1 cellular context compared by ENCODE assay signal in the genomic region with DNA sequence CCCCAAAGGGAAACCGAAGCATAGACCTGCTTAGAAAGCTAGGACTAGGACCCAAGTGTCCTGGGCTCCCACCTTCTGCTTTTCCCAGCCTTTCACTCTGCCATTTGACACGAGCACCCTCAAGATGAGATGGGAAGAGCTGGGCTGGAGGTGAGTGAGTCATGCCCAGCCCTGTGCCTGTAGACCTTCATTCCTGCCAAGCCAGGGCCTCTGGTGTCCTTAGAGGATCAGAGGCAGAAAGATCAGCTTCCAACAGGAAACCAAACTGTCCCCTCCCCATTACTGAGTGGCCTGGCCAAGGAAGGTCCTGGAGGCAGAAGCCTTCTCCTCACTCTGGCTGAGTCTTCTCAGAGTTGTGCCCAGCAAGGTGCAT.
TF ChIP-seq lines count a peak whose summit lies in the region.

No MANE protein-coding gene starts in this region.

TF ChIP-seq in HepG2, 621 proteins besides CTCF, POLR2A, EP300 and RAD21:
- TF ChIP-seq, protein P1, sequence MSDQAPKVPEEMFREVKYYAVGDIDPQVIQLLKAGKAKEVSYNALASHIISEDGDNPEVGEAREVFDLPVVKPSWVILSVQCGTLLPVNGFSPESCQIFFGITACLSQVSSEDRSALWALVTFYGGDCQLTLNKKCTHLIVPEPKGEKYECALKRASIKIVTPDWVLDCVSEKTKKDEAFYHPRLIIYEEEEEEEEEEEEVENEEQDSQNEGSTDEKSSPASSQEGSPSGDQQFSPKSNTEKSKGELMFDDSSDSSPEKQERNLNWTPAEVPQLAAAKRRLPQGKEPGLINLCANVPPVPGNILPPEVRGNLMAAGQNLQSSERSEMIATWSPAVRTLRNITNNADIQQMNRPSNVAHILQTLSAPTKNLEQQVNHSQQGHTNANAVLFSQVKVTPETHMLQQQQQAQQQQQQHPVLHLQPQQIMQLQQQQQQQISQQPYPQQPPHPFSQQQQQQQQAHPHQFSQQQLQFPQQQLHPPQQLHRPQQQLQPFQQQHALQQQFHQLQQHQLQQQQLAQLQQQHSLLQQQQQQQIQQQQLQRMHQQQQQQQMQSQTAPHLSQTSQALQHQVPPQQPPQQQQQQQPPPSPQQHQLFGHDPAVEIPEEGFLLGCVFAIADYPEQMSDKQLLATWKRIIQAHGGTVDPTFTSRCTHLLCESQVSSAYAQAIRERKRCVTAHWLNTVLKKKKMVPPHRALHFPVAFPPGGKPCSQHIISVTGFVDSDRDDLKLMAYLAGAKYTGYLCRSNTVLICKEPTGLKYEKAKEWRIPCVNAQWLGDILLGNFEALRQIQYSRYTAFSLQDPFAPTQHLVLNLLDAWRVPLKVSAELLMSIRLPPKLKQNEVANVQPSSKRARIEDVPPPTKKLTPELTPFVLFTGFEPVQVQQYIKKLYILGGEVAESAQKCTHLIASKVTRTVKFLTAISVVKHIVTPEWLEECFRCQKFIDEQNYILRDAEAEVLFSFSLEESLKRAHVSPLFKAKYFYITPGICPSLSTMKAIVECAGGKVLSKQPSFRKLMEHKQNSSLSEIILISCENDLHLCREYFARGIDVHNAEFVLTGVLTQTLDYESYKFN (CRISPR knock-in tag; conservative IDR thresholded peaks at IDR 0.05) = no peak
- TF ChIP-seq ZNF30 (CRISPR knock-in tag; IDR thresholded peaks at IDR 0.05) (no peak), ZNF136 (CRISPR knock-in tag; IDR thresholded peaks at IDR 0.05; ENCODE audit: low read depth) (no peak), ZKSCAN5 (CRISPR knock-in tag; IDR thresholded peaks at IDR 0.05) (no peak), NR2F6 (IDR thresholded peaks at IDR 0.05) (no peak), NR2F6 (CRISPR knock-in tag; IDR thresholded peaks at IDR 0.05) (no peak), ZNF83 (CRISPR knock-in tag; IDR thresholded peaks at IDR 0.05; ENCODE audit: borderline replicate concordance) (no peak), ESRRA (CRISPR knock-in tag; IDR thresholded peaks at IDR 0.05; ENCODE audit: low read depth) (no peak), ZKSCAN8 (CRISPR knock-in tag; IDR thresholded peaks at IDR 0.05; ENCODE audit: borderline replicate concordance) (no peak), ZNF724P (CRISPR knock-in tag; IDR thresholded peaks at IDR 0.05; ENCODE audit: borderline replicate concordance) (no peak), ELF4 (CRISPR knock-in tag; IDR thresholded peaks at IDR 0.05; ENCODE audit: borderline replicate concordance) (no peak), ZFP36 (IDR thresholded peaks at IDR 0.05; ENCODE audit: borderline replicate concordance, low read depth, low read length, partially characterized antibody) (no peak), KAT2B (IDR thresholded peaks at IDR 0.05; ENCODE audit: borderline replicate concordance, low read depth, low read length) (no peak), ATF1 (CRISPR knock-in tag; IDR thresholded peaks at IDR 0.05) (no peak), HMG20B (CRISPR knock-in tag; conservative IDR thresholded peaks at IDR 0.05) (no peak)
- TF ChIP-seq, protein P2, sequence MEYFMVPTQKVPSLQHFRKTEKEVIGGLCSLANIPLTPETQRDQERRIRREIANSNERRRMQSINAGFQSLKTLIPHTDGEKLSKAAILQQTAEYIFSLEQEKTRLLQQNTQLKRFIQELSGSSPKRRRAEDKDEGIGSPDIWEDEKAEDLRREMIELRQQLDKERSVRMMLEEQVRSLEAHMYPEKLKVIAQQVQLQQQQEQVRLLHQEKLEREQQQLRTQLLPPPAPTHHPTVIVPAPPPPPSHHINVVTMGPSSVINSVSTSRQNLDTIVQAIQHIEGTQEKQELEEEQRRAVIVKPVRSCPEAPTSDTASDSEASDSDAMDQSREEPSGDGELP (IDR thresholded peaks at IDR 0.05; ENCODE audit: borderline replicate concordance, low read depth) = no peak
- TF ChIP-seq, protein P3, sequence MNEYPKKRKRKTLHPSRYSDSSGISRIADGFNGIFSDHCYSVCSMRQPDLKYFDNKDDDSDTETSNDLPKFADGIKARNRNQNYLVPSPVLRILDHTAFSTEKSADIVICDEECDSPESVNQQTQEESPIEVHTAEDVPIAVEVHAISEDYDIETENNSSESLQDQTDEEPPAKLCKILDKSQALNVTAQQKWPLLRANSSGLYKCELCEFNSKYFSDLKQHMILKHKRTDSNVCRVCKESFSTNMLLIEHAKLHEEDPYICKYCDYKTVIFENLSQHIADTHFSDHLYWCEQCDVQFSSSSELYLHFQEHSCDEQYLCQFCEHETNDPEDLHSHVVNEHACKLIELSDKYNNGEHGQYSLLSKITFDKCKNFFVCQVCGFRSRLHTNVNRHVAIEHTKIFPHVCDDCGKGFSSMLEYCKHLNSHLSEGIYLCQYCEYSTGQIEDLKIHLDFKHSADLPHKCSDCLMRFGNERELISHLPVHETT (CRISPR knock-in tag; conservative IDR thresholded peaks at IDR 0.05) = no peak
- TF ChIP-seq, protein P4, sequence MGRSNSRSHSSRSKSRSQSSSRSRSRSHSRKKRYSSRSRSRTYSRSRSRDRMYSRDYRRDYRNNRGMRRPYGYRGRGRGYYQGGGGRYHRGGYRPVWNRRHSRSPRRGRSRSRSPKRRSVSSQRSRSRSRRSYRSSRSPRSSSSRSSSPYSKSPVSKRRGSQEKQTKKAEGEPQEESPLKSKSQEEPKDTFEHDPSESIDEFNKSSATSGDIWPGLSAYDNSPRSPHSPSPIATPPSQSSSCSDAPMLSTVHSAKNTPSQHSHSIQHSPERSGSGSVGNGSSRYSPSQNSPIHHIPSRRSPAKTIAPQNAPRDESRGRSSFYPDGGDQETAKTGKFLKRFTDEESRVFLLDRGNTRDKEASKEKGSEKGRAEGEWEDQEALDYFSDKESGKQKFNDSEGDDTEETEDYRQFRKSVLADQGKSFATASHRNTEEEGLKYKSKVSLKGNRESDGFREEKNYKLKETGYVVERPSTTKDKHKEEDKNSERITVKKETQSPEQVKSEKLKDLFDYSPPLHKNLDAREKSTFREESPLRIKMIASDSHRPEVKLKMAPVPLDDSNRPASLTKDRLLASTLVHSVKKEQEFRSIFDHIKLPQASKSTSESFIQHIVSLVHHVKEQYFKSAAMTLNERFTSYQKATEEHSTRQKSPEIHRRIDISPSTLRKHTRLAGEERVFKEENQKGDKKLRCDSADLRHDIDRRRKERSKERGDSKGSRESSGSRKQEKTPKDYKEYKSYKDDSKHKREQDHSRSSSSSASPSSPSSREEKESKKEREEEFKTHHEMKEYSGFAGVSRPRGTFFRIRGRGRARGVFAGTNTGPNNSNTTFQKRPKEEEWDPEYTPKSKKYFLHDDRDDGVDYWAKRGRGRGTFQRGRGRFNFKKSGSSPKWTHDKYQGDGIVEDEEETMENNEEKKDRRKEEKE (IDR thresholded peaks at IDR 0.05) = no peak
- TF ChIP-seq, protein P5, sequence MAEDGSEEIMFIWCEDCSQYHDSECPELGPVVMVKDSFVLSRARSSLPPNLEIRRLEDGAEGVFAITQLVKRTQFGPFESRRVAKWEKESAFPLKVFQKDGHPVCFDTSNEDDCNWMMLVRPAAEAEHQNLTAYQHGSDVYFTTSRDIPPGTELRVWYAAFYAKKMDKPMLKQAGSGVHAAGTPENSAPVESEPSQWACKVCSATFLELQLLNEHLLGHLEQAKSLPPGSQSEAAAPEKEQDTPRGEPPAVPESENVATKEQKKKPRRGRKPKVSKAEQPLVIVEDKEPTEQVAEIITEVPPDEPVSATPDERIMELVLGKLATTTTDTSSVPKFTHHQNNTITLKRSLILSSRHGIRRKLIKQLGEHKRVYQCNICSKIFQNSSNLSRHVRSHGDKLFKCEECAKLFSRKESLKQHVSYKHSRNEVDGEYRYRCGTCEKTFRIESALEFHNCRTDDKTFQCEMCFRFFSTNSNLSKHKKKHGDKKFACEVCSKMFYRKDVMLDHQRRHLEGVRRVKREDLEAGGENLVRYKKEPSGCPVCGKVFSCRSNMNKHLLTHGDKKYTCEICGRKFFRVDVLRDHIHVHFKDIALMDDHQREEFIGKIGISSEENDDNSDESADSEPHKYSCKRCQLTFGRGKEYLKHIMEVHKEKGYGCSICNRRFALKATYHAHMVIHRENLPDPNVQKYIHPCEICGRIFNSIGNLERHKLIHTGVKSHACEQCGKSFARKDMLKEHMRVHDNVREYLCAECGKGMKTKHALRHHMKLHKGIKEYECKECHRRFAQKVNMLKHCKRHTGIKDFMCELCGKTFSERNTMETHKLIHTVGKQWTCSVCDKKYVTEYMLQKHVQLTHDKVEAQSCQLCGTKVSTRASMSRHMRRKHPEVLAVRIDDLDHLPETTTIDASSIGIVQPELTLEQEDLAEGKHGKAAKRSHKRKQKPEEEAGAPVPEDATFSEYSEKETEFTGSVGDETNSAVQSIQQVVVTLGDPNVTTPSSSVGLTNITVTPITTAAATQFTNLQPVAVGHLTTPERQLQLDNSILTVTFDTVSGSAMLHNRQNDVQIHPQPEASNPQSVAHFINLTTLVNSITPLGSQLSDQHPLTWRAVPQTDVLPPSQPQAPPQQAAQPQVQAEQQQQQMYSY (CRISPR knock-in tag; IDR thresholded peaks at IDR 0.05) = no peak
